ENCODE assay signal across 10 cellular contexts in genomic region chr5:32450952-32451351, GRCh38. TPM values are rescaled to one million over a fixed set of nuclear protein-coding genes. Genes with fewer than 3 reads are reported as not detected.
DNase-seq lines count a peak whose midpoint lies in the region; ATAC-seq and TF ChIP-seq lines count a peak whose summit lies in the region.
"Had no signal": no experiment of that assay in that cellular context is flagged by ENCODE, and none has a peak within 500 bp of the region (broad histone marks: within the 10 kb centered on the region; RNA-seq: fewer than 3 reads in every experiment).

No MANE protein-coding gene starts in this region.

- peaks cover 8 to 16% of the 10 kb centered on the region in 2 donors for H3K27me3 Mint-ChIP-seq in effector memory CD8-positive, alpha-beta T cell
- H3K27me3 Mint-ChIP-seq in type B pancreatic cell = peaks cover 6% of the 10 kb centered on the region

- H3K4me3 ChIP-seq in cardiac muscle cell = no peak overlapping the region
- H3K4me3 ChIP-seq in heart left ventricle = no peak overlapping the region
- H3K4me3 ChIP-seq in OCI-LY1 (ENCODE audit: low read depth, low read length, poor library complexity, severe bottlenecking) = no peak overlapping the region
- no peak overlapping the region for H3K4me3 ChIP-seq in tibial nerve

- DNase-seq in cardiac muscle cell (ENCODE audit: low read depth in 1 of 2, low spot score in 1 of 2) (no peak), heart left ventricle (no peak), type B pancreatic cell (ENCODE audit: extremely low spot score, unreplicated experiment) (no peak), tibial nerve (ENCODE audit: low spot score in 2 of 2) (no peak)
- DNase-seq in effector memory CD8-positive, alpha-beta T cell = no peak
- no peak for DNase-seq in stimulated activated CD4-positive, alpha-beta T cell treated with anti-CD3 and anti-CD28 coated beads, Interleukin-4, amount 100 ng/mL, for 4 hours
- DNase-seq in activated T-cell treated with anti-CD3 and anti-CD28 coated beads, Interleukin-2, amount 50 U/mL, for 1 hour = no peak
- DNase-seq: AML-193, NCI-H187 treated with DMSO at 0.1 percent for 48 hours had no signal

- H3K9me3 ChIP-seq in cardiac muscle cell (ENCODE audit: low read depth) = no peaks in the 10 kb centered on the region
- H3K9me3 ChIP-seq in heart left ventricle = no peaks in the 10 kb centered on the region
- no peaks in the 10 kb centered on the region for H3K9me3 ChIP-seq in OCI-LY1 (ENCODE audit: low read length)
- H3K9me3 ChIP-seq in tibial nerve = no peaks in the 10 kb centered on the region

- no peak overlapping the region for H2AFZ ChIP-seq in OCI-LY1 (ENCODE audit: low read length)

- H3K27ac Mint-ChIP-seq in effector memory CD8-positive, alpha-beta T cell = no peak overlapping the region
- no peak overlapping the region for H3K27ac Mint-ChIP-seq in type B pancreatic cell

- H3K9ac ChIP-seq in OCI-LY1 (ENCODE audit: low read length) = no peak overlapping the region

- no peak overlapping the region for H3K4me2 ChIP-seq in OCI-LY1 (ENCODE audit: low read length)

- no peaks in the 10 kb centered on the region for H3K79me2 ChIP-seq in OCI-LY1 (ENCODE audit: insufficient read depth, low read length)

- H3K36me3 ChIP-seq in cardiac muscle cell (no peaks in the 10 kb centered on the region), heart left ventricle (no peaks in the 10 kb centered on the region), OCI-LY1 (ENCODE audit: insufficient read depth, low read length) (no peaks in the 10 kb centered on the region), tibial nerve (no peaks in the 10 kb centered on the region)

- no peaks in the 10 kb centered on the region for H3K4me1 ChIP-seq in cardiac muscle cell (ENCODE audit: low read depth)
- H3K4me1 ChIP-seq in heart left ventricle = peaks cover 0 to 5% (median 0%) of the 10 kb centered on the region in 12 donors
- H3K4me1 ChIP-seq in OCI-LY1 (ENCODE audit: insufficient read depth, low read length, severe bottlenecking) = no peaks in the 10 kb centered on the region
- peaks cover 0 to 3% (median 0%) of the 10 kb centered on the region in 4 donors for H3K4me1 ChIP-seq in tibial nerve

- no peaks in the 10 kb centered on the region for H3K27me3 ChIP-seq in cardiac muscle cell
- no peaks in the 10 kb centered on the region for H3K27me3 ChIP-seq in heart left ventricle
- no peaks in the 10 kb centered on the region; the same call in 1 of the 2 replicates for H3K27me3 ChIP-seq in OCI-LY1 (ENCODE audit: insufficient read depth, low read length)
- no peaks in the 10 kb centered on the region for H3K27me3 ChIP-seq in tibial nerve

- no peak for TF ChIP-seq POLR2A in heart left ventricle (IDR thresholded peaks at IDR 0.05)
- TF ChIP-seq POLR2A in tibial nerve (IDR thresholded peaks at IDR 0.05) = no peak

- 58 to 66% (median 64%) methylated on average over 1 of the region's 1 CpG for WGBS in heart left ventricle, 4 donors
- WGBS in tibial nerve, 2 donors = 43 to 67% methylated on average over 1 of the region's 1 CpG

- H3K27ac ChIP-seq in cardiac muscle cell (no peak overlapping the region), heart left ventricle (no peak overlapping the region), OCI-LY1 (ENCODE audit: low read depth, low read length, poor library complexity, severe bottlenecking) (no peak overlapping the region), tibial nerve (no peak overlapping the region)

- no peak overlapping the region for H3K4me3 Mint-ChIP-seq in effector memory CD8-positive, alpha-beta T cell
- no peak overlapping the region for H3K4me3 Mint-ChIP-seq in type B pancreatic cell

- no peaks in the 10 kb centered on the region for H3F3A ChIP-seq in OCI-LY1 (ENCODE audit: insufficient read depth, low read length)

- TF ChIP-seq CTCF in cardiac muscle cell (IDR thresholded peaks at IDR 0.05; ENCODE audit: low read depth, low read length) = peak; percentile 16
- no peak for TF ChIP-seq CTCF in heart left ventricle (IDR thresholded peaks at IDR 0.05)
- TF ChIP-seq CTCF in OCI-LY1 (IDR thresholded peaks at IDR 0.05; ENCODE audit: low read length) = peak; percentile 47; the same call in 1 of the 2 replicates
- peak; percentile 54 for TF ChIP-seq CTCF in type B pancreatic cell (conservative IDR thresholded peaks at IDR 0.05)
- no peak for TF ChIP-seq CTCF in tibial nerve (IDR thresholded peaks at IDR 0.05)

- ATAC-seq in heart left ventricle = no peak
- peak; percentile 61 for ATAC-seq in effector memory CD8-positive, alpha-beta T cell (replicated peaks)

- H3K9me2 ChIP-seq in OCI-LY1 (ENCODE audit: low read depth, low read length) = no peaks in the 10 kb centered on the region

- no peaks in the 10 kb centered on the region for H3K9me3 Mint-ChIP-seq in effector memory CD8-positive, alpha-beta T cell
- no peaks in the 10 kb centered on the region for H3K9me3 Mint-ChIP-seq in type B pancreatic cell

- TF ChIP-seq EP300 in tibial nerve (IDR thresholded peaks at IDR 0.05) = no peak

- intact Hi-C loops in heart left ventricle (cut with DNase I) = no loop called here

- H4K20me1 ChIP-seq in OCI-LY1 (ENCODE audit: insufficient read depth, low read length) = no peaks in the 10 kb centered on the region

- H3K36me3 Mint-ChIP-seq in effector memory CD8-positive, alpha-beta T cell (ENCODE audit: insufficient read depth) = no peaks in the 10 kb centered on the region
- H3K36me3 Mint-ChIP-seq in type B pancreatic cell = no peaks in the 10 kb centered on the region

- no peaks in the 10 kb centered on the region for H3K4me1 Mint-ChIP-seq in effector memory CD8-positive, alpha-beta T cell (ENCODE audit: low read depth in 2 of 2)
- peaks cover 6% of the 10 kb centered on the region for H3K4me1 Mint-ChIP-seq in type B pancreatic cell (ENCODE audit: unreplicated experiment)

RNA-seq across cellular contexts. Expression of gene ZFR, which starts 6.4 kb away (rescaled TPM):
- total RNA-seq in cardiac muscle cell (56.4 and 75.6 TPM in 2 replicates), heart left ventricle (10 to 100 TPM; 53.7 to 79.9 (median 63.8) TPM), type B pancreatic cell (ENCODE audit: low replicate concordance) (56.7 and 67.1 TPM in 2 replicates), tibial nerve (10 to 100 TPM; 63.9 to 83.5 (median 73.8) TPM)
- polyA plus RNA-seq in cardiac muscle cell (66.5 and 105 TPM in 2 replicates), heart left ventricle (10 to 100 TPM; 18.2 to 53.6 TPM)

Comparison
In these comparisons a context has a peak if more than half of its experiments do, and no peak if none do; other contexts are left out.
1. CTCF ChIP-seq: peak in cardiac muscle cell (single experiment), OCI-LY1 (single experiment) and type B pancreatic cell (single experiment); none in heart left ventricle (0 of 12) and tibial nerve (0 of 5).